ENCODE assay signal across 25 cellular contexts in genomic region chr9:91084896-91085295, GRCh38.
"Had no signal": no experiment of that assay in that cellular context is flagged by ENCODE, and none has a peak within 500 bp of the region (broad histone marks: within the 10 kb centered on the region; RNA-seq: fewer than 3 reads in every experiment).

No MANE protein-coding gene starts in this region.

- ATAC-seq: T-cell had no signal

- H3K27ac ChIP-seq: SK-N-MC, VCaP had no signal

- H3K27ac Mint-ChIP-seq: activated naive CD8-positive, alpha-beta T cell; brain; T-cell had no signal

- DNase-seq: activated CD4-positive, alpha-beta T cell treated with anti-CD3 and anti-CD28 coated beads, Interleukin-2, amount 50 U/mL, for 1 hour; activated CD4-positive, CD25-positive, alpha-beta regulatory T cell; activated effector memory CD4-positive, alpha-beta T cell treated with anti-CD3 and anti-CD28 coated beads, Interleukin-2, amount 50 U/mL, for 16 hours; activated naive CD4-positive, alpha-beta T cell treated with Interleukin-2 at 50 U/mL for 16 hours; activated T-cell treated with anti-CD3 and anti-CD28 coated beads for 4 hours; amygdala; NCI-H1092; NCI-H1417 treated with DMSO at 0.1 percent for 48 hours; NCI-H1694; NCI-H2029; NCI-H2107; NCI-H2171 treated with DMSO at 0.1 percent for 48 hours; NCI-H226; NCI-H510A; NCI-H526 treated with DMSO at 0.1 percent for 48 hours; NCI-H82; T-cell; T-helper 2 cell; T1000 had no signal

- H3K4me3 ChIP-seq: SK-N-MC had no signal

- H3K9me3 Mint-ChIP-seq: central memory CD8-positive, alpha-beta T cell; T-cell had no signal

- H3K27me3 Mint-ChIP-seq: activated naive CD8-positive, alpha-beta T cell; central memory CD8-positive, alpha-beta T cell had no signal

- H3K4me3 Mint-ChIP-seq: activated naive CD8-positive, alpha-beta T cell; brain; central memory CD8-positive, alpha-beta T cell; T-cell had no signal

- FAIRE-seq: astrocyte had no signal

- H3K4me1 Mint-ChIP-seq: T-cell had no signal

- H3K36me3 Mint-ChIP-seq: brain, T-cell had no signal
